ENCODE assay signal across 8 cellular contexts in the genomic region with DNA sequence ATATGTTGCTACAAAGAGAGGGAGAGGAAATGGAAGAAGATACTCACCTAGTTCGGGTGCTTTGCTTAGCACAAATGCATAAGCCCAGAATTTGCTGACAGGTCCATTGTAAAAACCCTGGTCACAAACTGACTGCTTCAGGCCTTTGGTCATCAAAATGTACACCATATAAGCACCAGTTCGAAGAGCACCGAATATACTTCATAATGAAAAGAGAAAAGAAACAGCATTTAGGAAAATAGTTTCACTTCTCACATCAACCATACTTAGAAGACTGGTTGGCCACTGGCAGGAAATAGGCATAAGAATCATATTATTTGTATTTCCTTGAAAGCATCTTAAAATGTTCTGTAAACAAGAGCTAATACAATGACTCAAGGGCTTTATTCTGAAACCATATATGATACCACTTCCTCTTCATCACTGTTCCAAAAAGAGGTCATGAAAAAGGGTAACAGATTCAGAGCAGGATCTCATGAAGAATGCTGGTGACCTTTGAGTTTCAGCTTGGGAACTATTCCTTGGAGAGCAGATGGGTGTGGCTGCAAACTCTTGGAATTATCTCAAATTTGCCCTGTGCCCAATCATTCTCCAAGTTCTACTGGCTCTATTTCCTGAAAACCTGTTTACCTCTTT.
DNase-seq lines count a peak whose midpoint lies in the region; ATAC-seq and TF ChIP-seq lines count a peak whose summit lies in the region.

No MANE protein-coding gene starts in this region.

- H3K27ac ChIP-seq in brain microvascular endothelial cell, result no peak overlapping the region
- H3K27ac ChIP-seq in trophoblast cell (ENCODE audit: low read depth, low read length), result no peak overlapping the region

- no peak for DNase-seq in activated T-cell treated with anti-CD3 and anti-CD28 coated beads, Interleukin-2, amount 50 U/mL, for 72 hours
- no peak for DNase-seq in activated T-cell treated with anti-CD3 and anti-CD28 coated beads, Interleukin-2, amount 50 U/mL, for 48 hours
- DNase-seq in activated CD8-positive, alpha-beta T cell treated with anti-CD3 and anti-CD28 coated beads, Interleukin-2, amount 10 ng/mL, durations not matched to agents 7 days and 5 days, result peak; percentile 38
- no peak for DNase-seq in stimulated activated naive CD8-positive, alpha-beta T cell treated with anti-CD3 and anti-CD28 coated beads, Interleukin-15, amount 100 ng/mL, for 72 hours
- DNase-seq in brain microvascular endothelial cell (no peak), trophoblast cell (no peak)
- no peak for DNase-seq in stimulated activated CD4-positive, alpha-beta T cell treated with anti-CD3 and anti-CD28 coated beads, Interleukin-4, amount 100 ng/mL, for 24 hours

- H3K36me3 ChIP-seq in brain microvascular endothelial cell (replicated peaks) (no peaks in the 10 kb centered on the region), trophoblast cell (ENCODE audit: control insufficient read depth in 1 of 2, insufficient read depth in 2 of 2, low read length in 2 of 2) (no peaks in the 10 kb centered on the region)

- POLR2A ChIA-PET in activated CD8-positive, alpha-beta T cell treated with anti-CD3 and anti-CD28 coated beads, Interleukin-2, amount 10 ng/mL, durations not matched to agents 7 days and 5 days (lab: Charles Lee), result interaction anchor here (0.8 kb wide), 1 partner anchor 138 kb away, joined by 3 read pairs; no protein-coding TSS in a partner anchor

- H3K4me1 Mint-ChIP-seq in activated T-cell treated with anti-CD3 and anti-CD28 coated beads, Interleukin-2, amount 50 U/mL, for 72 hours (ENCODE audit: low read depth), result peaks cover 41% of the 10 kb centered on the region
- peaks cover 62% of the 10 kb centered on the region for H3K4me1 Mint-ChIP-seq in activated CD8-positive, alpha-beta T cell treated with anti-CD3 and anti-CD28 coated beads, Interleukin-2, amount 10 ng/mL, durations not matched to agents 7 days and 5 days (ENCODE audit: low read depth)
- peaks cover 47% of the 10 kb centered on the region for H3K4me1 Mint-ChIP-seq in stimulated activated naive CD8-positive, alpha-beta T cell treated with anti-CD3 and anti-CD28 coated beads, Interleukin-15, amount 100 ng/mL, for 72 hours

- H2BK12ac ChIP-seq in trophoblast cell (ENCODE audit: low read length), result no peak overlapping the region

- no peak overlapping the region for H2AK5ac ChIP-seq in trophoblast cell (ENCODE audit: low read length)

- no peak for TF ChIP-seq CTCF in brain microvascular endothelial cell (IDR thresholded peaks at IDR 0.05; ENCODE audit: low read depth, low read length, missing control alignments)

- H2BK120ac ChIP-seq in trophoblast cell (ENCODE audit: insufficient read depth, low read length, poor library complexity), result no peak overlapping the region

- H3K4me3 ChIP-seq in brain microvascular endothelial cell (ENCODE audit: low read depth, low read length) (no peak overlapping the region), trophoblast cell (ENCODE audit: low read depth, low read length) (no peak overlapping the region)

- no peak overlapping the region for H4K12ac ChIP-seq in trophoblast cell (ENCODE audit: low read depth, low read length)

- H3K27ac Mint-ChIP-seq in activated T-cell treated with anti-CD3 and anti-CD28 coated beads, Interleukin-2, amount 50 U/mL, for 72 hours, result peak overlapping the region; percentile 96
- peak overlapping the region; percentile 85 for H3K27ac Mint-ChIP-seq in activated CD8-positive, alpha-beta T cell treated with anti-CD3 and anti-CD28 coated beads, Interleukin-2, amount 10 ng/mL, durations not matched to agents 7 days and 5 days
- peak overlapping the region; percentile 19 to 63 for H3K27ac Mint-ChIP-seq in stimulated activated naive CD8-positive, alpha-beta T cell treated with anti-CD3 and anti-CD28 coated beads, Interleukin-15, amount 100 ng/mL, for 72 hours

- H3K9ac ChIP-seq in trophoblast cell (ENCODE audit: low read length), result no peak overlapping the region

- H3K4me2 ChIP-seq in trophoblast cell (ENCODE audit: low read length), result no peak overlapping the region

- CTCF ChIA-PET in activated CD8-positive, alpha-beta T cell treated with anti-CD3 and anti-CD28 coated beads, Interleukin-2, amount 10 ng/mL, durations not matched to agents 7 days and 5 days (lab: Charles Lee), result interaction anchor here (0.6 to 2.6 kb wide), 11 partner anchors 9 to 455 kb away, joined by 3 to 15 read pairs (median 4); partner anchors contain the start of gene ELOVL6

- peaks cover 0 to 2% of the 10 kb centered on the region in 2 experiments for H3K4me1 ChIP-seq in trophoblast cell (ENCODE audit: control insufficient read depth in 1 of 2, insufficient read depth in 2 of 2, low read length in 2 of 2)

- no peak overlapping the region for H2BK5ac ChIP-seq in trophoblast cell (ENCODE audit: low read depth, low read length, poor library complexity)

- no peaks in the 10 kb centered on the region for H3K9me3 Mint-ChIP-seq in activated T-cell treated with anti-CD3 and anti-CD28 coated beads, Interleukin-2, amount 50 U/mL, for 72 hours
- H3K9me3 Mint-ChIP-seq in activated CD8-positive, alpha-beta T cell treated with anti-CD3 and anti-CD28 coated beads, Interleukin-2, amount 10 ng/mL, durations not matched to agents 7 days and 5 days (ENCODE audit: insufficient read depth), result no peaks in the 10 kb centered on the region
- H3K9me3 Mint-ChIP-seq in stimulated activated naive CD8-positive, alpha-beta T cell treated with anti-CD3 and anti-CD28 coated beads, Interleukin-15, amount 100 ng/mL, for 72 hours, result no peaks in the 10 kb centered on the region

- H4K91ac ChIP-seq in trophoblast cell (ENCODE audit: low read depth, low read length), result no peak overlapping the region

- no peaks in the 10 kb centered on the region for H3K9me3 ChIP-seq in trophoblast cell (ENCODE audit: insufficient read depth, low read depth, low read length)

- peak overlapping the region; percentile 52 to 80 for H3K4me3 Mint-ChIP-seq in activated T-cell treated with anti-CD3 and anti-CD28 coated beads, Interleukin-2, amount 50 U/mL, for 72 hours
- H3K4me3 Mint-ChIP-seq in activated CD8-positive, alpha-beta T cell treated with anti-CD3 and anti-CD28 coated beads, Interleukin-2, amount 10 ng/mL, durations not matched to agents 7 days and 5 days, result peak overlapping the region; percentile 60
- H3K4me3 Mint-ChIP-seq in stimulated activated naive CD8-positive, alpha-beta T cell treated with anti-CD3 and anti-CD28 coated beads, Interleukin-15, amount 100 ng/mL, for 72 hours, result peak overlapping the region; percentile 19 to 46

- H3K14ac ChIP-seq in trophoblast cell (ENCODE audit: low read length), result no peak overlapping the region

- no peak overlapping the region for H3K18ac ChIP-seq in trophoblast cell (ENCODE audit: low read length)

- no peaks in the 10 kb centered on the region for H3K79me2 ChIP-seq in trophoblast cell (ENCODE audit: control insufficient read depth, insufficient read depth, low read length, poor library complexity)

- in situ Hi-C loops in brain microvascular endothelial cell (cut with HindIII; ENCODE audit: low pct_ligation_motif_present, low sequenced_read_pairs), result no loop called here

- no peak overlapping the region for H3K4ac ChIP-seq in trophoblast cell (ENCODE audit: low read depth, low read length)

- H2AFZ ChIP-seq in trophoblast cell (ENCODE audit: insufficient read depth, low read length, poor library complexity), result no peak overlapping the region

- H3K36me3 Mint-ChIP-seq in activated T-cell treated with anti-CD3 and anti-CD28 coated beads, Interleukin-2, amount 50 U/mL, for 72 hours (ENCODE audit: insufficient read depth in 2 of 2), result peaks cover 0 to 1% of the 10 kb centered on the region in 2 donors
- H3K36me3 Mint-ChIP-seq in activated CD8-positive, alpha-beta T cell treated with anti-CD3 and anti-CD28 coated beads, Interleukin-2, amount 10 ng/mL, durations not matched to agents 7 days and 5 days (ENCODE audit: low read depth), result peaks cover 10% of the 10 kb centered on the region

- H3K27me3 ChIP-seq in brain microvascular endothelial cell (replicated peaks), result no peaks in the 10 kb centered on the region
- no peaks in the 10 kb centered on the region for H3K27me3 ChIP-seq in trophoblast cell (ENCODE audit: insufficient read depth, low read length)

- no peaks in the 10 kb centered on the region for H3K27me3 Mint-ChIP-seq in activated T-cell treated with anti-CD3 and anti-CD28 coated beads, Interleukin-2, amount 50 U/mL, for 72 hours (ENCODE audit: low read depth)
- no peaks in the 10 kb centered on the region for H3K27me3 Mint-ChIP-seq in activated CD8-positive, alpha-beta T cell treated with anti-CD3 and anti-CD28 coated beads, Interleukin-2, amount 10 ng/mL, durations not matched to agents 7 days and 5 days (ENCODE audit: low read depth)
- H3K27me3 Mint-ChIP-seq in stimulated activated naive CD8-positive, alpha-beta T cell treated with anti-CD3 and anti-CD28 coated beads, Interleukin-15, amount 100 ng/mL, for 72 hours, result no peaks in the 10 kb centered on the region

- no peak overlapping the region for H3K23ac ChIP-seq in trophoblast cell (ENCODE audit: low read length)

- no peaks in the 10 kb centered on the region for H3K79me1 ChIP-seq in trophoblast cell (ENCODE audit: low read length)

- no CpG with 5 or more reads among the region's 3 CpGs for WGBS in trophoblast cell (ENCODE audit: extremely low coverage, insufficient coverage, insufficient read length)

- ATAC-seq in activated T-cell treated with anti-CD3 and anti-CD28 coated beads, Interleukin-2, amount 50 U/mL, for 72 hours (replicated peaks in 1 of 2), result peak; percentile 55 to 68
- ATAC-seq in HG02973 (IDR thresholded peaks at IDR 0.05; ENCODE audit: unreplicated experiment), result peak; percentile 87
- peak; percentile 77 for ATAC-seq in activated CD8-positive, alpha-beta T cell treated with anti-CD3 and anti-CD28 coated beads, Interleukin-2, amount 10 ng/mL, durations not matched to agents 7 days and 5 days
- peak; percentile 87 for ATAC-seq in stimulated activated naive CD8-positive, alpha-beta T cell treated with anti-CD3 and anti-CD28 coated beads, Interleukin-15, amount 100 ng/mL, for 72 hours

- no peak overlapping the region for H4K8ac ChIP-seq in trophoblast cell (ENCODE audit: low read depth, low read length)

Comparison
In these comparisons a context has a peak if more than half of its experiments do, and no peak if none do; other contexts are left out.
1. H3K27ac Mint-ChIP-seq: peak in every context shown above with its lines; median percentile 96 in activated T-cell treated with anti-CD3 and anti-CD28 coated beads, Interleukin-2, amount 50 U/mL, for 72 hours; 85 in activated CD8-positive, alpha-beta T cell treated with anti-CD3 and anti-CD28 coated beads, Interleukin-2, amount 10 ng/mL, durations not matched to agents 7 days and 5 days; 41 in stimulated activated naive CD8-positive, alpha-beta T cell treated with anti-CD3 and anti-CD28 coated beads, Interleukin-15, amount 100 ng/mL, for 72 hours.